In genomic region chr13:72727417-72728289, GRCh38 we compare ENCODE assay signal across 8 cellular contexts. TPM values are rescaled to one million over a fixed set of nuclear protein-coding genes. Genes with fewer than 3 reads are reported as not detected.
DNase-seq lines count a peak whose midpoint lies in the region; ATAC-seq, FAIRE-seq and TF ChIP-seq lines count a peak whose summit lies in the region.

TSS of gene BORA (plus strand) at chr13:72727923. CDS start at chr13:72728941, 1,018 bp downstream.
A gene with protein sequence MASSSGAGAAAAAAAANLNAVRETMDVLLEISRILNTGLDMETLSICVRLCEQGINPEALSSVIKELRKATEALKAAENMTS (minus strand): TSS chr13:72727629. CDS start chr13:72727602, 27 bp downstream.

- no peaks in the 10 kb centered on the region for H3K27me3 ChIP-seq in bronchial epithelial cell (ENCODE audit: control insufficient read depth, insufficient read depth, low read length)
- no peaks in the 10 kb centered on the region for H3K27me3 ChIP-seq in iPS-20b (ENCODE audit: insufficient read depth, low read length)

- H3K4me1 ChIP-seq in iPS-20b (ENCODE audit: insufficient read depth, low read length) = no peaks in the 10 kb centered on the region; the same call in 1 of the 2 replicates

- H3K27ac ChIP-seq in iPS-20b (ENCODE audit: low read length) = peak within 1 kb of the TSS; percentile 40
- H3K27ac ChIP-seq in skin epidermis = peak within 1 kb of the TSS; percentile 8 to 90 (median 78)

- ATAC-seq in GM19023 (IDR thresholded peaks at IDR 0.05; ENCODE audit: unreplicated experiment) = peak; percentile 96
- peak; percentile 96 for ATAC-seq in HG03196 (IDR thresholded peaks at IDR 0.05; ENCODE audit: unreplicated experiment)

- peak within 1 kb of the TSS; percentile 91 for H3K9ac ChIP-seq in iPS-20b (ENCODE audit: low read depth, low read length)

- H3K36me3 ChIP-seq in bronchial epithelial cell (ENCODE audit: control insufficient read depth, insufficient read depth, low read length) (no peaks in the 10 kb centered on the region), iPS-20b (ENCODE audit: insufficient read depth, low read depth, low read length) (peaks cover 47% of the 10 kb centered on the region)

- DNase-seq in AG09309 (ENCODE audit: low read depth) = peak; percentile 86
- DNase-seq in NCI-H226 = peak; percentile 98
- peak; percentile 96 for DNase-seq in bronchial epithelial cell (ENCODE audit: low read depth)

- TF ChIP-seq CTCF in AG09309 (IDR thresholded peaks at IDR 0.05; ENCODE audit: control insufficient read depth, insufficient read depth, low read depth, low read length, missing control alignments) (no peak), WI38 (IDR thresholded peaks at IDR 0.05; ENCODE audit: low read depth, low read length) (no peak), bronchial epithelial cell (IDR thresholded peaks at IDR 0.05; ENCODE audit: insufficient read depth, low read length, severe bottlenecking) (no peak)

- FAIRE-seq in bronchial epithelial cell (lab: Jason Lieb, UNC) = peak; percentile 47

- peak within 1 kb of the TSS; percentile 99 for H3K4me3 ChIP-seq in AG09309 (ENCODE audit: control insufficient read depth, low read depth, low read length)
- H3K4me3 ChIP-seq in WI38 (ENCODE audit: low read depth, low read length) = peak within 1 kb of the TSS; percentile 97
- peak within 1 kb of the TSS; percentile 98 for H3K4me3 ChIP-seq in bronchial epithelial cell (ENCODE audit: low read depth, low read length)
- H3K4me3 ChIP-seq in iPS-20b (ENCODE audit: low read length) = peak within 1 kb of the TSS; percentile 89
- peak within 1 kb of the TSS; percentile 61 to 98 (median 85) for H3K4me3 ChIP-seq in skin epidermis

- no peaks in the 10 kb centered on the region for H3K9me3 ChIP-seq in iPS-20b (ENCODE audit: insufficient read depth, low read depth, low read length)

RNA-seq across cellular contexts. Expression of gene BORA, which starts in this region (rescaled TPM):
- 2.4 and 3.2 TPM in 2 replicates for total RNA-seq in bronchial epithelial cell

RNA-seq across cellular contexts. Expression of the second gene that starts in this region (rescaled TPM):
- total RNA-seq in bronchial epithelial cell = 5.4 and 9.5 TPM in 2 replicates

Comparison
In these comparisons a context has a peak if more than half of its experiments do, and no peak if none do; other contexts are left out.
1. Peak in every context shown above with its lines: DNase-seq, ATAC-seq, H3K4me3 ChIP-seq and H3K27ac ChIP-seq.